ENCODE assay signal across 8 cellular contexts in the genomic region with DNA sequence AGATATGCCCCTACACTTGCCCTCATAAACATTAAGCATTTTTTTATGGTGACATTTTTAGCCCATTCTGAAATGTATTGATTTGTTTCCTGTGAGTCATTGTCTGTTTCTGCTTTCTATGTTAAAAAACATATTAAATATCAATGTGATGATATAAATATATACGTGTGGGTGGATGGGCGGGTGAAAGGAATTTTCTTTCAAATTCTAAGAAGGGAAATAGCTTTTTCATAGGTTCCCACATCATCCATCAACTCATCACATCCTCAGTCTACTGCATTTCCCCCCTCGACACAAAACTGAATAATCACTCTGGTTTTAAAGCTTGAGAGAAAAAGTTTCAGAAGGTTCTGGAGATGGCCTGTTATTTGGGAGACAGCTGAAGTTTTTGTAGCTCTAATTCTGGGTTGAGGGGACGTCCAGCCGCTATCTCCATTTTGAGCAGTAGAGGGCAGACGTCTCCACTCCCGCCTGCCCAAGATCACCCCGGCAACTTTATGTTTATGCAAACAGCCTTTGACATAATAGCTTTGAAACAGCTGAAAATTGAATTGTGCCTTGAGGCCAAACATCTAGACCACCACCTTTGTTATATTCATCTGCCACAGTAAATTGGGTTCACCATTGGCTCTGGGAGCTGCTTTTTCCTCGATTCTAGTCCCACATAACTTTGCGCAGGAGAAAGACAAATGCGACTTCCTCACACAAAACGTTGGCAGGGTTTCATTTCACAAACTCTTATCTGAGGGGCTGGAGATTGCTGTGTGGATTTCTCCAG.
DNase-seq lines count a peak whose midpoint lies in the region; ATAC-seq, FAIRE-seq and TF ChIP-seq lines count a peak whose summit lies in the region.

No MANE protein-coding gene starts in this region.

- no peak overlapping the region for H3K27ac Mint-ChIP-seq in activated naive CD8-positive, alpha-beta T cell treated with anti-CD3 and anti-CD28 coated beads, Interleukin-2, amount 10 ng/mL, durations not matched to agents 7 days and 5 days

- H3K27me3 ChIP-seq in KMS-11 (ENCODE audit: insufficient read depth, low read depth) (no peaks in the 10 kb centered on the region), RWPE2 (ENCODE audit: insufficient read depth, poor library complexity, severe bottlenecking) (no peaks in the 10 kb centered on the region), aorta (ENCODE audit: control insufficient read depth in 1 of 2, insufficient read depth in 2 of 2, low read length in 1 of 2) (no peaks in the 10 kb centered on the region)

- H3K36me3 ChIP-seq in KMS-11 (ENCODE audit: insufficient read depth) (no peaks in the 10 kb centered on the region), RWPE2 (ENCODE audit: low read depth) (no peaks in the 10 kb centered on the region), aorta (ENCODE audit: control insufficient read depth in 1 of 2, insufficient read depth in 2 of 2, low read length in 1 of 2) (no peaks in the 10 kb centered on the region)

- no peaks in the 10 kb centered on the region for H3K4me1 ChIP-seq in KMS-11 (ENCODE audit: low read depth, poor library complexity, severe bottlenecking)
- H3K4me1 ChIP-seq in RWPE2 (ENCODE audit: insufficient read depth, poor library complexity, severe bottlenecking), result peaks cover 6% of the 10 kb centered on the region
- no peaks in the 10 kb centered on the region for H3K4me1 ChIP-seq in aorta (ENCODE audit: control insufficient read depth in 1 of 2, insufficient read depth in 2 of 2, low read length in 2 of 2)

- peak; percentile 91 for ATAC-seq in RWPE2 (ENCODE audit: low read depth)
- ATAC-seq in activated naive CD8-positive, alpha-beta T cell treated with anti-CD3 and anti-CD28 coated beads, Interleukin-2, amount 10 ng/mL, durations not matched to agents 7 days and 5 days (ENCODE audit: low read depth), result peak; percentile 71
- ATAC-seq in Right ventricle myocardium superior (ENCODE audit: poor library complexity), result peak; percentile 93
- ATAC-seq in aorta (ENCODE audit: low FRiP score), result peak; percentile 90

- H3K4me3 ChIP-seq in AG10803 (ENCODE audit: low read length), result no peak overlapping the region
- no peak overlapping the region for H3K4me3 ChIP-seq in KMS-11 (IDR thresholded peaks at IDR 0.05; ENCODE audit: insufficient read depth, low read depth, low read length)
- H3K4me3 ChIP-seq in RWPE2 (ENCODE audit: severe bottlenecking), result no peak overlapping the region
- peak overlapping the region; percentile 41 to 47 for H3K4me3 ChIP-seq in aorta (ENCODE audit: low read length in 2 of 2)

- H3K27me3 Mint-ChIP-seq in activated naive CD8-positive, alpha-beta T cell treated with anti-CD3 and anti-CD28 coated beads, Interleukin-2, amount 10 ng/mL, durations not matched to agents 7 days and 5 days, result peaks cover 6% of the 10 kb centered on the region

- H3K36me3 Mint-ChIP-seq in activated naive CD8-positive, alpha-beta T cell treated with anti-CD3 and anti-CD28 coated beads, Interleukin-2, amount 10 ng/mL, durations not matched to agents 7 days and 5 days, result no peaks in the 10 kb centered on the region

- H3K27ac ChIP-seq in KMS-11 (no peak overlapping the region), RWPE2 (ENCODE audit: poor library complexity, severe bottlenecking) (peak overlapping the region; percentile 45), aorta (ENCODE audit: low read depth in 1 of 2, low read length in 2 of 2) (no peak overlapping the region)

- FAIRE-seq in GM19239 (lab: Jason Lieb, UNC), result peak; percentile 89

- 4 to 5% methylated on average over 12 of the region's 12 CpGs for WGBS in aorta, 2 donors

- no peaks in the 10 kb centered on the region for H3K79me2 ChIP-seq in KMS-11 (ENCODE audit: insufficient read depth, low read depth)

- H3K9me3 Mint-ChIP-seq in activated naive CD8-positive, alpha-beta T cell treated with anti-CD3 and anti-CD28 coated beads, Interleukin-2, amount 10 ng/mL, durations not matched to agents 7 days and 5 days, result no peaks in the 10 kb centered on the region

- H3K9me3 ChIP-seq in RWPE2 (ENCODE audit: severe bottlenecking) (no peaks in the 10 kb centered on the region), aorta (ENCODE audit: control insufficient read depth, low read length) (no peaks in the 10 kb centered on the region)

- H3K9ac ChIP-seq in KMS-11, result no peak overlapping the region

- H4K20me1 ChIP-seq in KMS-11 (ENCODE audit: insufficient read depth), result no peaks in the 10 kb centered on the region

- H3K4me3 Mint-ChIP-seq in activated naive CD8-positive, alpha-beta T cell treated with anti-CD3 and anti-CD28 coated beads, Interleukin-2, amount 10 ng/mL, durations not matched to agents 7 days and 5 days, result no peak overlapping the region

- no peak overlapping the region for H3K4me2 ChIP-seq in KMS-11

- peak; percentile 89 for TF ChIP-seq CTCF in AG10803 (conservative IDR thresholded peaks at IDR 0.05; ENCODE audit: low read length)
- TF ChIP-seq CTCF in KMS-11 (conservative IDR thresholded peaks at IDR 0.05; ENCODE audit: low read depth, low read length), result peak; percentile 68
- peak; percentile 97 for TF ChIP-seq CTCF in RWPE2 (IDR thresholded peaks at IDR 0.05; ENCODE audit: poor library complexity, severe bottlenecking)

- intact Hi-C loops in Right ventricle myocardium superior (cut with DNase I), result no loop called here
- intact Hi-C loops in posterior vena cava (cut with DNase I), result no loop called here
- intact Hi-C loops in aorta (cut with DNase I), result loop anchor here (5.0 to 10.0 kb wide), 4 partner anchors 1030 to 1060 kb away; no protein-coding TSS in a partner anchor

- POLR2A ChIA-PET in activated naive CD8-positive, alpha-beta T cell treated with anti-CD3 and anti-CD28 coated beads, Interleukin-2, amount 10 ng/mL, durations not matched to agents 7 days and 5 days (lab: Charles Lee), result no interaction called here

- DNase-seq in AG10803 (ENCODE audit: low read depth) (peak; percentile 76), GM19239 (ENCODE audit: insufficient read length, low spot score) (peak; percentile 28), RWPE2 (ENCODE audit: low spot score) (no peak), Right ventricle myocardium superior (peak; percentile 51), posterior vena cava (ENCODE audit: low spot score) (peak; percentile 84), aorta (peak; percentile 62 to 75)
- peak; percentile 40 for DNase-seq in activated naive CD8-positive, alpha-beta T cell treated with anti-CD3 and anti-CD28 coated beads, Interleukin-2, amount 10 ng/mL, durations not matched to agents 7 days and 5 days

- H3K4me1 Mint-ChIP-seq in activated naive CD8-positive, alpha-beta T cell treated with anti-CD3 and anti-CD28 coated beads, Interleukin-2, amount 10 ng/mL, durations not matched to agents 7 days and 5 days, result peaks cover 3% of the 10 kb centered on the region

- no peak overlapping the region for H2AFZ ChIP-seq in KMS-11 (ENCODE audit: low read depth)

Comparison
In these comparisons a context has a peak if more than half of its experiments do, and no peak if none do; other contexts are left out.
1. H3K4me3 ChIP-seq: peak in aorta (2 of 2); none in AG10803 (single experiment), KMS-11 (single experiment) and RWPE2 (single experiment).
2. intact Hi-C loops: an anchor here in aorta (5.0 to 10.0 kb wide); none called in Right ventricle myocardium superior and posterior vena cava.
3. Peak in every context shown above with its lines, with median percentiles within 50 percentile points of each other: CTCF ChIP-seq and ATAC-seq.